17 cellular contexts compared by ENCODE assay signal in genomic region chr12:50217202-50217601, GRCh38. TPM values are rescaled to one million over a fixed set of nuclear protein-coding genes. Genes with fewer than 3 reads are reported as not detected.
DNase-seq lines count a peak whose midpoint lies in the region; ATAC-seq and TF ChIP-seq lines count a peak whose summit lies in the region.
"Had no signal": no experiment of that assay in that cellular context is flagged by ENCODE, and none has a peak within 500 bp of the region (broad histone marks: within the 10 kb centered on the region; RNA-seq: fewer than 3 reads in every experiment).

No MANE protein-coding gene starts in this region.

- H3K27ac Mint-ChIP-seq in natural killer cell = peak overlapping the region; percentile 16 to 74
- peak overlapping the region in 1 of 2 donors; percentile 6 for H3K27ac Mint-ChIP-seq in natural killer cell treated with Interleukin-12 subunit alpha and Interleukin-12 subunit beta and Interleukin-15 and Interleukin-18, amount 100 ng/mL, for 72 hours
- H3K27ac Mint-ChIP-seq in WTC11 = 0 out of 2 replicates have a peak overlapping the region, but pooled peaks have one; percentile 52
- peak overlapping the region in 4 of 6 donors; percentile 8 to 81 (median 66) for H3K27ac Mint-ChIP-seq in immature natural killer cell
- H3K27ac Mint-ChIP-seq in type B pancreatic cell = no peak overlapping the region
- no peak overlapping the region for H3K27ac Mint-ChIP-seq in endothelial cell (ENCODE audit: unreplicated experiment)
- H3K27ac Mint-ChIP-seq: activated T-helper 17 cell treated with anti-CD3 and anti-CD28 coated beads, Interleukin-2, amount 50 U/mL, for 72 hours had no signal

- peaks cover 12% of the 10 kb centered on the region for H3K4me1 ChIP-seq in upper lobe of right lung

- no peaks in the 10 kb centered on the region for H3K36me3 ChIP-seq in upper lobe of right lung
- H3K36me3 ChIP-seq: right lobe of liver had no signal

- ATAC-seq in natural killer cell (no peak), WTC11 (no peak), upper lobe of right lung (no peak)
- no peak for ATAC-seq in natural killer cell treated with Interleukin-12 subunit alpha and Interleukin-12 subunit beta and Interleukin-15 and Interleukin-18, amount 100 ng/mL, for 72 hours
- ATAC-seq: activated T-helper 17 cell treated with anti-CD3 and anti-CD28 coated beads, Interleukin-2, amount 50 U/mL, for 72 hours; right lobe of liver had no signal

- no peak overlapping the region for H3K27ac ChIP-seq in upper lobe of right lung
- H3K27ac ChIP-seq: right lobe of liver, upper lobe of left lung had no signal

- DNase-seq in natural killer cell (no peak), WTC11 (ENCODE audit: low spot score) (no peak), immature natural killer cell (no peak), type B pancreatic cell (ENCODE audit: extremely low spot score, unreplicated experiment) (no peak), head of caudate nucleus (no peak), endothelial cell (ENCODE audit: low spot score) (no peak), upper lobe of right lung (no peak)
- no peak for DNase-seq in natural killer cell treated with Interleukin-12 subunit alpha and Interleukin-12 subunit beta and Interleukin-15 and Interleukin-18, amount 100 ng/mL, for 72 hours (ENCODE audit: low spot score)
- DNase-seq: activated CD4-positive, alpha-beta T cell treated with anti-CD3 and anti-CD28 coated beads for 48 hours; H7; NCI-H1092 treated with DMSO at 0.1 percent for 48 hours; NCI-H2171 treated with DMSO at 0.1 percent for 48 hours; right lobe of liver; stimulated activated CD4-positive, alpha-beta T cell treated with anti-CD3 and anti-CD28 coated beads, Interleukin-2, amount 100 ng/mL, for 48 hours; T-helper 9 cell; upper lobe of left lung had no signal

- TF ChIP-seq CTCF in natural killer cell (IDR thresholded peaks at IDR 0.05) (no peak), WTC11 (IDR thresholded peaks at IDR 0.05) (no peak), type B pancreatic cell (conservative IDR thresholded peaks at IDR 0.05) (peak; percentile 9), endothelial cell (IDR thresholded peaks at IDR 0.05; ENCODE audit: unreplicated experiment) (no peak), upper lobe of right lung (IDR thresholded peaks at IDR 0.05) (no peak)

- H3K27me3 Mint-ChIP-seq in natural killer cell (ENCODE audit: low read depth in 2 of 2) (no peaks in the 10 kb centered on the region), WTC11 (ENCODE audit: low read depth) (no peaks in the 10 kb centered on the region), immature natural killer cell (ENCODE audit: low read depth in 3 of 3) (no peaks in the 10 kb centered on the region), type B pancreatic cell (no peaks in the 10 kb centered on the region), endothelial cell (ENCODE audit: unreplicated experiment) (no peaks in the 10 kb centered on the region)
- no peaks in the 10 kb centered on the region for H3K27me3 Mint-ChIP-seq in natural killer cell treated with Interleukin-12 subunit alpha and Interleukin-12 subunit beta and Interleukin-15 and Interleukin-18, amount 100 ng/mL, for 72 hours
- H3K27me3 Mint-ChIP-seq: activated T-helper 17 cell treated with anti-CD3 and anti-CD28 coated beads, Interleukin-2, amount 50 U/mL, for 72 hours had no signal

- CTCF ChIA-PET in WTC11 (lab: Charles Lee) = no interaction called here

- POLR2A ChIA-PET in WTC11 (lab: Charles Lee) = no interaction called here

- H3K4me3 ChIP-seq in upper lobe of right lung = no peak overlapping the region
- H3K4me3 ChIP-seq: right lobe of liver, upper lobe of left lung had no signal

- no peaks in the 10 kb centered on the region for H3K27me3 ChIP-seq in upper lobe of right lung
- H3K27me3 ChIP-seq: right lobe of liver, upper lobe of left lung had no signal

- no peaks in the 10 kb centered on the region for H3K36me3 Mint-ChIP-seq in natural killer cell
- peaks cover 6% of the 10 kb centered on the region for H3K36me3 Mint-ChIP-seq in natural killer cell treated with Interleukin-12 subunit alpha and Interleukin-12 subunit beta and Interleukin-15 and Interleukin-18, amount 100 ng/mL, for 72 hours
- H3K36me3 Mint-ChIP-seq in WTC11 = 0 out of 2 replicates have a peak, but pooled peaks cover 7% of the 10 kb centered on the region
- peaks cover 0 to 3% (median 0%) of the 10 kb centered on the region in 3 donors for H3K36me3 Mint-ChIP-seq in immature natural killer cell
- H3K36me3 Mint-ChIP-seq in type B pancreatic cell = peaks cover 19% of the 10 kb centered on the region
- no peaks in the 10 kb centered on the region for H3K36me3 Mint-ChIP-seq in endothelial cell (ENCODE audit: low read depth, unreplicated experiment)

- H3K4me1 Mint-ChIP-seq in natural killer cell (peaks cover 19 to 30% of the 10 kb centered on the region in 2 donors), WTC11 (peaks cover 8% of the 10 kb centered on the region), immature natural killer cell (peaks cover 23 to 33% of the 10 kb centered on the region in 2 donors), type B pancreatic cell (ENCODE audit: unreplicated experiment) (peaks cover 18% of the 10 kb centered on the region), endothelial cell (ENCODE audit: unreplicated experiment) (peaks cover 3% of the 10 kb centered on the region)
- H3K4me1 Mint-ChIP-seq in natural killer cell treated with Interleukin-12 subunit alpha and Interleukin-12 subunit beta and Interleukin-15 and Interleukin-18, amount 100 ng/mL, for 72 hours (ENCODE audit: low read depth in 2 of 2) = peaks cover 22 to 24% of the 10 kb centered on the region in 2 donors

- H3K9me3 Mint-ChIP-seq in natural killer cell (no peaks in the 10 kb centered on the region), WTC11 (no peaks in the 10 kb centered on the region), immature natural killer cell (no peaks in the 10 kb centered on the region), type B pancreatic cell (peaks cover 4% of the 10 kb centered on the region), endothelial cell (ENCODE audit: unreplicated experiment) (no peaks in the 10 kb centered on the region)
- no peaks in the 10 kb centered on the region for H3K9me3 Mint-ChIP-seq in natural killer cell treated with Interleukin-12 subunit alpha and Interleukin-12 subunit beta and Interleukin-15 and Interleukin-18, amount 100 ng/mL, for 72 hours
- H3K9me3 Mint-ChIP-seq: activated T-helper 17 cell treated with anti-CD3 and anti-CD28 coated beads, Interleukin-2, amount 50 U/mL, for 72 hours had no signal

- intact Hi-C loops in natural killer cell (cut with micrococcal nuclease) (no loop called here), head of caudate nucleus (cut with DNase I) (no loop called here), upper lobe of right lung (cut with DNase I) (loop anchor here (10.0 kb wide), 1 partner anchor 68 kb away; the partner anchor contains the start of gene LIMA1)

- H3K4me3 Mint-ChIP-seq in natural killer cell (no peak overlapping the region), WTC11 (no peak overlapping the region), immature natural killer cell (peak overlapping the region in 2 of 5 donors; percentile 43 to 58), type B pancreatic cell (no peak overlapping the region), endothelial cell (ENCODE audit: unreplicated experiment) (no peak overlapping the region)
- no peak overlapping the region for H3K4me3 Mint-ChIP-seq in natural killer cell treated with Interleukin-12 subunit alpha and Interleukin-12 subunit beta and Interleukin-15 and Interleukin-18, amount 100 ng/mL, for 72 hours
- H3K4me3 Mint-ChIP-seq: activated T-helper 17 cell treated with anti-CD3 and anti-CD28 coated beads, Interleukin-2, amount 50 U/mL, for 72 hours had no signal

- H3K9me3 ChIP-seq in upper lobe of right lung = no peaks in the 10 kb centered on the region
- H3K9me3 ChIP-seq: right lobe of liver, upper lobe of left lung had no signal

TF ChIP-seq in WTC11, 78 proteins besides CTCF, POLR2A, EP300 and RAD21:
- no peak for TF ChIP-seq GTF2I (CRISPR knock-in tag; conservative IDR thresholded peaks at IDR 0.05)
- no peak for TF ChIP-seq ZNF121 (CRISPR knock-in tag; IDR thresholded peaks at IDR 0.05)
- TF ChIP-seq NFATC4 (CRISPR knock-in tag; IDR thresholded peaks at IDR 0.05) = no peak
- no peak for TF ChIP-seq E2F5 (CRISPR knock-in tag; IDR thresholded peaks at IDR 0.05)
TF ChIP-seq in WTC11: peak in this region for 0.

RNA-seq across cellular contexts. Expression of gene CERS5, which starts 50.0 kb away (rescaled TPM):
- 10 to 100 TPM; 69.9 to 81.2 (median 75.8) TPM for total RNA-seq in natural killer cell
- total RNA-seq in natural killer cell treated with Interleukin-12 subunit alpha and Interleukin-12 subunit beta and Interleukin-15 and Interleukin-18, amount 100 ng/mL, for 72 hours = 100 to 1,000 TPM in 1 of 2 donors, 10 to 100 TPM in 1; 72.1 to 115 TPM
- total RNA-seq in WTC11 (2021) = 47.8 to 55.8 TPM (median 51.7 TPM) in 3 replicates
- polyA plus RNA-seq in immature natural killer cell = 100 to 1,000 TPM in 1 of 3 donors, 10 to 100 TPM in 2; 57.2 to 104 (median 64.0) TPM
- total RNA-seq in type B pancreatic cell (ENCODE audit: low replicate concordance) = 32.5 and 59.7 TPM in 2 replicates
- total RNA-seq in endothelial cell (ENCODE audit: unreplicated experiment) = 61.7 TPM
- total RNA-seq in upper lobe of right lung = 33.2 TPM

Comparison
In these comparisons a context has a peak if more than half of its experiments do, and no peak if none do; other contexts are left out.
1. H3K27ac Mint-ChIP-seq: peak in natural killer cell (2 of 2), WTC11 (single experiment) and immature natural killer cell (4 of 6); none in type B pancreatic cell (single experiment) and endothelial cell (single experiment).